In the genomic region with DNA sequence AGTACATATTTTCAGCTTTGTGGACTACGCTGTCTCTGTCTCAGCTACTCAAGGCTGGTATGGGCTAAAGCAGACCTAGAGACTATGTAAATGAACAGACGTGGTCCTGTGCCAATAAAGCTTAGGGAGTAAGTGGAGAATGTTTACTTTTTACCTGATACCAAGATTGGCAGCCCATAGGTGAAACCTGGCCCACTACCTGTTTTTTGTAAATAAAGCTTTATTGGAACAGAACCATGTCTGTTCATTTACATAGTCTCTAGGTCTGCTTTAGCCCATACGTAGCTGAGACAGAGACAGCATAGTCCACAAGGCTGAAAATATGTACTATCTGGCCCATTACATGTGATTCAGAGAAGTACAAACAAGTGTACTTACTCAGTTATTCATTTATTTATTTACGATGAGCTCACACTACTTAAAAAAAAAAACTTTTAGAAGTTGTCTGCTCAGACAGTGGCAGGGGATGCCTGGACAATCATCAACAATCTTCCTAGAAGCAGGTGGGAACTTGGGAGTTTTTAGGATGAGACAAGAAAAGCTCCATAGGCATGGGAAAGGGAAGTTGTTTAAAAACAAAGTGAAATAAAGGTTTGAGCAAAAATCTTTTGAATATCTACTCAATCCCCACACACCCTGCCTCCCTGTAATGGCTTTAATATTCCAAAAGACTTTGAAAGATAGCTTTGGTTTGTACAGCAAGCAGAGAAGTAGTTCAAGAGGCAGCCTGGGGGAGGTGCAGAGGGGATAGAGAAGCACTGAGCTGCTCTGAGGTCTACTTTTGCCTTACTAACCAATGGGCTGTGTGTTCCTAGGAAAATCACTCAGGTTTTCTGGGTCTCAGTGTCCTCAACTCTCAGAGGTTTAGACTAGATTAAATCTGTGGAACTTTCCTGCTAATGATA, we compare ENCODE assay signal across 1 cellular context.
TF ChIP-seq lines count a peak whose summit lies in the region.

No MANE protein-coding gene starts in this region.

TF ChIP-seq in IMR-90, 13 proteins besides CTCF, POLR2A, EP300 and RAD21:
- TF ChIP-seq, protein P1, sequence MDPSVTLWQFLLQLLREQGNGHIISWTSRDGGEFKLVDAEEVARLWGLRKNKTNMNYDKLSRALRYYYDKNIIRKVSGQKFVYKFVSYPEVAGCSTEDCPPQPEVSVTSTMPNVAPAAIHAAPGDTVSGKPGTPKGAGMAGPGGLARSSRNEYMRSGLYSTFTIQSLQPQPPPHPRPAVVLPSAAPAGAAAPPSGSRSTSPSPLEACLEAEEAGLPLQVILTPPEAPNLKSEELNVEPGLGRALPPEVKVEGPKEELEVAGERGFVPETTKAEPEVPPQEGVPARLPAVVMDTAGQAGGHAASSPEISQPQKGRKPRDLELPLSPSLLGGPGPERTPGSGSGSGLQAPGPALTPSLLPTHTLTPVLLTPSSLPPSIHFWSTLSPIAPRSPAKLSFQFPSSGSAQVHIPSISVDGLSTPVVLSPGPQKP (IDR thresholded peaks at IDR 0.05; ENCODE audit: borderline replicate concordance, low read depth, low read length), result no peak
- TF ChIP-seq CHD1 (IDR thresholded peaks at IDR 0.05; ENCODE audit: low read depth, low read length) (no peak), RFX5 (IDR thresholded peaks at IDR 0.05; ENCODE audit: low read depth, low read length) (no peak), RCOR1 (IDR thresholded peaks at IDR 0.05; ENCODE audit: insufficient replicate concordance, low read length) (no peak), MAZ (IDR thresholded peaks at IDR 0.05; ENCODE audit: borderline replicate concordance, low read depth, low read length) (no peak), MAFK (IDR thresholded peaks at IDR 0.05; ENCODE audit: low read depth, low read length) (no peak), MXI1 (IDR thresholded peaks at IDR 0.05; ENCODE audit: borderline replicate concordance, low read depth, low read length) (no peak), BHLHE40 (IDR thresholded peaks at IDR 0.05; ENCODE audit: low read depth, low read length) (no peak), FOS (IDR thresholded peaks at IDR 0.05; ENCODE audit: low read depth, low read length) (no peak), SMC3 (IDR thresholded peaks at IDR 0.05; ENCODE audit: low read depth, low read length) (no peak)
- TF ChIP-seq, protein P2, sequence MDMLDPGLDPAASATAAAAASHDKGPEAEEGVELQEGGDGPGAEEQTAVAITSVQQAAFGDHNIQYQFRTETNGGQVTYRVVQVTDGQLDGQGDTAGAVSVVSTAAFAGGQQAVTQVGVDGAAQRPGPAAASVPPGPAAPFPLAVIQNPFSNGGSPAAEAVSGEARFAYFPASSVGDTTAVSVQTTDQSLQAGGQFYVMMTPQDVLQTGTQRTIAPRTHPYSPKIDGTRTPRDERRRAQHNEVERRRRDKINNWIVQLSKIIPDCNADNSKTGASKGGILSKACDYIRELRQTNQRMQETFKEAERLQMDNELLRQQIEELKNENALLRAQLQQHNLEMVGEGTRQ (IDR thresholded peaks at IDR 0.05; ENCODE audit: low read depth, low read length), result no peak
TF ChIP-seq in IMR-90: peak in this region for 0.
